ENCODE assay signal across 8 cellular contexts in the genomic region with DNA sequence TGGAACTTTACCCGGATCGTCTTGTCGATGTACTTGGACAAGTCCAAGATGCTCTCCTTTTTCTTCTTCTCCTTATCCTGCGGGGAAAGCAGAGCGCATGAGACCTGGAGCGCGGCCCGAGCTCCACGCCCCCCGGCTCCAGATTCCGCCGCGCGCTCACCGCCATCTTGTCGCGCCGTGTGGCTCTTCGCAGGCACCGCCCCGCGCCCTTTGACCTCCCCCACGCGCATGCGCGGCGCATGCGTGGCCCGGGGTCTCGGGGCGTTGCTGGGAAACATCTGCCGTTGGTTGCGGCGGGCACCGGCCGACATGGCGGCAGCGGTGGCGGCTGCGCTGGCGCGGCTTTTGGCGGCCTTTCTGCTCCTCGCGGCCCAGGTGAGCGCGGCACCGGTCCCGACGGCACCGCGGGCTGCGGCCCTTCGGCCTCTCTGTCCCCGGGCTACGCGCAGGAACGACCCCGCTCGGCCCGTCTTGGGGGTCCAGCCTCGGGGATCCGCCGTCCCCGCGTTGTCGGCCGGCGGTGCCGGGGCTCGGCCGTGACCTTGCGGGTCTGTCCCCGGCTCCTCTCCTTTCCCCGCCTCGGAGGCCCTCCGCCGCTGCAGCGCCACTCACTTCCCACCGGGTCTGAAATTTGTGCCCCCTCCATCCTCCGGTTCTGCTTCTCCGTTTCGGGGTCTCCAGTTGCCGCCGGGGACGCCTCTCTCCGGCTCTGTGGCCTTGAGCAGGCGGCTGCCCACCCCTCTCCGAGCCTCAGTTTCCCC. TPM values are rescaled to one million over a fixed set of nuclear protein-coding genes. Genes with fewer than 3 reads are reported as not detected.
A peak's percentile ranks its signal among the peaks of the same experiment; 100 is the strongest.
DNase-seq lines count a peak whose midpoint lies in the region; ATAC-seq and TF ChIP-seq lines count a peak whose summit lies in the region.

A gene (minus strand): TSS at position 186 of the 761 bp plus-strand sequence. CDS start 20 bp downstream, at position 166.
A gene with protein sequence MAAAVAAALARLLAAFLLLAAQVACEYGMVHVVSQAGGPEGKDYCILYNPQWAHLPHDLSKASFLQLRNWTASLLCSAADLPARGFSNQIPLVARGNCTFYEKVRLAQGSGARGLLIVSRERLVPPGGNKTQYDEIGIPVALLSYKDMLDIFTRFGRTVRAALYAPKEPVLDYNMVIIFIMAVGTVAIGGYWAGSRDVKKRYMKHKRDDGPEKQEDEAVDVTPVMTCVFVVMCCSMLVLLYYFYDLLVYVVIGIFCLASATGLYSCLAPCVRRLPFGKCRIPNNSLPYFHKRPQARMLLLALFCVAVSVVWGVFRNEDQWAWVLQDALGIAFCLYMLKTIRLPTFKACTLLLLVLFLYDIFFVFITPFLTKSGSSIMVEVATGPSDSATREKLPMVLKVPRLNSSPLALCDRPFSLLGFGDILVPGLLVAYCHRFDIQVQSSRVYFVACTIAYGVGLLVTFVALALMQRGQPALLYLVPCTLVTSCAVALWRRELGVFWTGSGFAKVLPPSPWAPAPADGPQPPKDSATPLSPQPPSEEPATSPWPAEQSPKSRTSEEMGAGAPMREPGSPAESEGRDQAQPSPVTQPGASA (plus strand): TSS at position 284 of the 761 bp plus-strand sequence. CDS start 26 bp downstream, at position 310.

- no peaks in the 10 kb centered on the region for H3K27me3 ChIP-seq in kidney epithelial cell (ENCODE audit: control insufficient read depth, insufficient read depth, low read length)

- no peaks in the 10 kb centered on the region for H3K36me3 ChIP-seq in kidney epithelial cell (ENCODE audit: control insufficient read depth, insufficient read depth, low read length)

- H3K4me3 ChIP-seq in kidney epithelial cell (ENCODE audit: low read depth, low read length), result peak within 1 kb of the TSS; percentile 95

- TF ChIP-seq CTCF in kidney epithelial cell (IDR thresholded peaks at IDR 0.05; ENCODE audit: insufficient read depth, low read length, poor library complexity, severe bottlenecking), result no peak

- DNase-seq in NCI-H187 (lab: John Stamatoyannopoulos, UW) (peak; percentile 84 to 92), NCI-H187 treated with DMSO at 0.1 percent for 48 hours (lab: John Stamatoyannopoulos, UW) (no peak), NCI-H345 treated with DMSO at 0.1 percent for 48 hours (lab: John Stamatoyannopoulos, UW; ENCODE audit: unreplicated experiment) (peak; percentile 70), cerebellum (ENCODE audit: low spot score) (peak; percentile 94), kidney epithelial cell (ENCODE audit: low read depth) (peak; percentile 47)
- DNase-seq in activated CD4-positive, alpha-beta T cell treated with anti-CD3 and anti-CD28 coated beads for 1 hour, result peak; percentile 90
- peak; percentile 90 to 94 for DNase-seq in stimulated activated CD4-positive, alpha-beta T cell treated with anti-CD3 and anti-CD28 coated beads, Interleukin-15, amount 100 ng/mL, for 1 hour (ENCODE audit: low read depth in 1 of 2, low spot score in 1 of 2)

- peak; percentile 35 for ATAC-seq in HG03139 (IDR thresholded peaks at IDR 0.05; ENCODE audit: unreplicated experiment)

RNA-seq across cellular contexts. Expression of the first gene that starts in this region (rescaled TPM):
- total RNA-seq in cerebellum (54.5 TPM), kidney epithelial cell (140 and 144 TPM in 2 replicates)

RNA-seq across cellular contexts. Expression of the second gene that starts in this region (rescaled TPM):
- total RNA-seq in cerebellum (47.3 TPM), kidney epithelial cell (36.1 and 39.0 TPM in 2 replicates)
